ENCODE assay signal across 1 cellular context in the genomic region with DNA sequence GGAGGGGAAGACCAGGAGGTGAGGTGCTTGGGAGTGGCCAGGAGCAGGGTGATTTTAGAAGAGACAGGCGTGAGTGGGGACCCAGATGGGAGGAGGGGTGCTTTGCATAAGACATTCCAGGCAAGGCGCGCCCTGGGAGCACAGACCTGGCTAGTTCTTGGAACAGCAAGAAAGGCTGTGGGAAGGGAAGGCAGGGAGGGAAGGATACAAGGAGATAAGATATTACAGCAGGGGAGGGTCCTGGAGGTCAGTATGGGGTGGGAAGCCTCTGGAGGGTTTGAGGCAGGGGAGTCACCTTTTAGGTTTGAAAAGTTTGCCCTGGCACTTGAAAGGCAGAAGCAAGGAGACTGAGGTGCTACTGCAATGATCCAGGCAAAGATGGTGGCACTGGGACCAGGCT.
TF ChIP-seq lines count a peak whose summit lies in the region.

No MANE protein-coding gene starts in this region.

TF ChIP-seq in WTC11, 78 proteins besides CTCF, POLR2A, EP300 and RAD21 (continued from another document):
- TF ChIP-seq IRF1 (CRISPR knock-in tag; IDR thresholded peaks at IDR 0.05) = no peak
- no peak for TF ChIP-seq ZNF232 (CRISPR knock-in tag; IDR thresholded peaks at IDR 0.05)
- no peak for TF ChIP-seq ZMAT4 (CRISPR knock-in tag; IDR thresholded peaks at IDR 0.05)
- TF ChIP-seq PRDM15 (CRISPR knock-in tag; IDR thresholded peaks at IDR 0.05) = no peak
- TF ChIP-seq MAX (CRISPR knock-in tag; IDR thresholded peaks at IDR 0.05) = no peak
